Comparison of ENCODE assay signal across 24 cellular contexts in genomic region chr2:204258900-204259299, GRCh38.
"Had no signal": no experiment of that assay in that cellular context is flagged by ENCODE, and none has a peak within 500 bp of the region (broad histone marks: within the 10 kb centered on the region; RNA-seq: fewer than 3 reads in every experiment).

No MANE protein-coding gene starts in this region.

- DNase-seq: activated CD4-positive, alpha-beta memory T cell treated with anti-CD3 and anti-CD28 coated beads for 36 hours; activated CD4-positive, alpha-beta T cell treated with anti-CD3 and anti-CD28 coated beads for 36 hours; activated CD8-positive, alpha-beta memory T cell treated with anti-CD3 and anti-CD28 coated beads, Interleukin-2, amount 10 ng/mL, durations not matched to agents 7 days and 5 days; activated naive CD4-positive, alpha-beta T cell treated with anti-CD3 and anti-CD28 coated beads, Interleukin-2, amount 10 ng/mL, durations not matched to agents 7 days and 5 days; activated T-cell treated with anti-CD3 and anti-CD28 coated beads, Interleukin-2, amount 50 U/mL, for 1 hour; dermis blood vessel endothelial cell; effector memory CD8-positive, alpha-beta T cell; head of caudate nucleus; immature natural killer cell; left cardiac atrium; midbrain; retina; stimulated activated CD4-positive, alpha-beta T cell treated with anti-CD3 and anti-CD28 coated beads, Interleukin-15, amount 100 ng/mL, for 24 hours; stimulated activated CD4-positive, alpha-beta T cell treated with anti-CD3 and anti-CD28 coated beads, Interleukin-4, amount 100 ng/mL, for 1 hour; stimulated activated naive B cell treated with anti-CD40 and anti-IgM and Interleukin-4, amounts not matched to agents 10 μg/mL and 1 μg/mL and 100 μg/mL, for 72 hours had no signal

- H3K4me3 ChIP-seq: lung, tibial nerve, vagina had no signal

- H3K4me1 ChIP-seq: vagina had no signal

- H2AFZ ChIP-seq: parathyroid adenoma had no signal

- H3K36me3 ChIP-seq: neutrophil, tibial nerve, vagina had no signal

- H3K9me3 ChIP-seq: neutrophil, tibial nerve, vagina had no signal

- H3K9ac ChIP-seq: parathyroid adenoma had no signal

- H3K79me2 ChIP-seq: parathyroid adenoma had no signal

- H3K27ac ChIP-seq: epithelial cell of prostate, neutrophil, parathyroid adenoma, tibial nerve, vagina had no signal

- FAIRE-seq: astrocyte, bronchial epithelial cell, frontal cortex had no signal

- ATAC-seq: activated CD4-positive, alpha-beta T cell treated with anti-CD3 and anti-CD28 coated beads for 36 hours; activated CD8-positive, alpha-beta memory T cell treated with anti-CD3 and anti-CD28 coated beads, Interleukin-2, amount 10 ng/mL, durations not matched to agents 7 days and 5 days; effector memory CD8-positive, alpha-beta T cell; left cardiac atrium; stimulated activated naive B cell treated with anti-CD40 and anti-IgM and Interleukin-4, amounts not matched to agents 10 μg/mL and 1 μg/mL and 100 μg/mL, for 72 hours had no signal

- H3K27me3 ChIP-seq: tibial nerve, vagina had no signal
